ENCODE assay signal across 22 cellular contexts in genomic region chr20:16028923-16029322, GRCh38.
DNase-seq lines count a peak whose midpoint lies in the region; ATAC-seq and TF ChIP-seq lines count a peak whose summit lies in the region.
"Had no signal": no experiment of that assay in that cellular context is flagged by ENCODE, and none has a peak within 500 bp of the region (broad histone marks: within the 10 kb centered on the region; RNA-seq: fewer than 3 reads in every experiment).

No MANE protein-coding gene starts in this region.

- no peaks in the 10 kb centered on the region for H3K9me3 ChIP-seq in OCI-LY3 (ENCODE audit: insufficient read depth, low read length)
- H3K9me3 ChIP-seq: right lobe of liver, upper lobe of right lung had no signal

- no peaks in the 10 kb centered on the region for H3K36me3 Mint-ChIP-seq in activated naive CD8-positive, alpha-beta T cell treated with anti-CD3 and anti-CD28 coated beads for 36 hours
- H3K36me3 Mint-ChIP-seq: activated CD4-positive, alpha-beta memory T cell treated with anti-CD3 and anti-CD28 coated beads for 36 hours; activated naive CD4-positive, alpha-beta T cell treated with anti-CD3 and anti-CD28 coated beads, Interleukin-2, amount 50 U/mL, for 24 hours; CD4-positive, alpha-beta memory T cell; IgD-negative memory B cell had no signal

- H3K27ac Mint-ChIP-seq in activated naive CD8-positive, alpha-beta T cell treated with anti-CD3 and anti-CD28 coated beads for 36 hours: no peak overlapping the region
- H3K27ac Mint-ChIP-seq: activated CD4-positive, alpha-beta memory T cell treated with anti-CD3 and anti-CD28 coated beads for 36 hours; activated naive CD4-positive, alpha-beta T cell treated with anti-CD3 and anti-CD28 coated beads, Interleukin-2, amount 50 U/mL, for 24 hours; stimulated activated naive CD8-positive, alpha-beta T cell treated with anti-CD3 and anti-CD28 coated beads, Interleukin-15, amount 100 ng/mL, for 72 hours; T-helper 1 cell treated with Interleukin-12 subunit alpha and Interleukin-12 subunit beta and Interleukin-4 antibody, amounts not matched to agents 30 μg/mL and 1 μg/mL, for 36 hours had no signal

- H3K79me2 ChIP-seq in OCI-LY3 (ENCODE audit: low read length): peaks cover 76% of the 10 kb centered on the region

- H3K27ac ChIP-seq in OCI-LY3 (ENCODE audit: low read length): peak overlapping the region; percentile 39
- H3K27ac ChIP-seq: right lobe of liver, upper lobe of right lung, VCaP had no signal

- H3K4me1 Mint-ChIP-seq in activated naive CD8-positive, alpha-beta T cell treated with anti-CD3 and anti-CD28 coated beads for 36 hours: no peaks in the 10 kb centered on the region
- H3K4me1 Mint-ChIP-seq: activated naive CD4-positive, alpha-beta T cell treated with anti-CD3 and anti-CD28 coated beads, Interleukin-2, amount 50 U/mL, for 24 hours; CD4-positive, alpha-beta memory T cell; stimulated activated naive CD8-positive, alpha-beta T cell treated with anti-CD3 and anti-CD28 coated beads, Interleukin-15, amount 100 ng/mL, for 72 hours had no signal

- H3K27me3 Mint-ChIP-seq in activated naive CD8-positive, alpha-beta T cell treated with anti-CD3 and anti-CD28 coated beads for 36 hours: peaks cover 3% of the 10 kb centered on the region
- H3K27me3 Mint-ChIP-seq: activated CD4-positive, alpha-beta memory T cell treated with anti-CD3 and anti-CD28 coated beads for 36 hours; activated naive CD4-positive, alpha-beta T cell treated with anti-CD3 and anti-CD28 coated beads, Interleukin-2, amount 50 U/mL, for 24 hours; CD4-positive, alpha-beta memory T cell; IgD-negative memory B cell; stimulated activated naive CD8-positive, alpha-beta T cell treated with anti-CD3 and anti-CD28 coated beads, Interleukin-15, amount 100 ng/mL, for 72 hours had no signal

- H3K36me3 ChIP-seq in GM06990 (ENCODE audit: control insufficient read depth, insufficient read depth, low read length) (no peaks in the 10 kb centered on the region), OCI-LY3 (replicated peaks; ENCODE audit: low read depth, low read length) (peaks cover 55% of the 10 kb centered on the region)
- H3K36me3 ChIP-seq: right lobe of liver, upper lobe of right lung had no signal

- no peak overlapping the region for H2AFZ ChIP-seq in OCI-LY3 (ENCODE audit: low read depth, low read length)

- peaks cover 50% of the 10 kb centered on the region for H3K4me1 ChIP-seq in OCI-LY3 (ENCODE audit: low read length)
- H3K4me1 ChIP-seq: right lobe of liver had no signal

- H4K20me1 ChIP-seq in OCI-LY3 (ENCODE audit: insufficient read depth, low read length): peaks cover 82% of the 10 kb centered on the region

- TF ChIP-seq CTCF in GM06990 (IDR thresholded peaks at IDR 0.05; ENCODE audit: insufficient read depth, low read length, poor library complexity, severe bottlenecking): no peak
- no peak for TF ChIP-seq CTCF in OCI-LY3 (IDR thresholded peaks at IDR 0.05; ENCODE audit: low read depth, low read length)
- TF ChIP-seq CTCF in lower leg skin (IDR thresholded peaks at IDR 0.05): no peak

- WGBS in lower leg skin, 2 donors: 86 to 87% methylated on average over 6 of the region's 6 CpGs

- DNase-seq in GM06990 (ENCODE audit: extremely low read depth, insufficient read length): peak; percentile 6
- no peak for DNase-seq in cerebellar cortex (ENCODE audit: low spot score)
- DNase-seq in lower leg skin (ENCODE audit: low spot score in 2 of 2): no peak
- no peak for DNase-seq in activated naive CD8-positive, alpha-beta T cell treated with anti-CD3 and anti-CD28 coated beads for 36 hours
- DNase-seq: activated CD4-positive, alpha-beta memory T cell treated with anti-CD3 and anti-CD28 coated beads for 36 hours; CD4-positive, alpha-beta memory T cell; DMS79; NCI-H1930; NCI-H510A; right lobe of liver; SIG-M5; stimulated activated naive CD8-positive, alpha-beta T cell treated with anti-CD3 and anti-CD28 coated beads, Interleukin-15, amount 100 ng/mL, for 72 hours; upper lobe of right lung had no signal

- H3K27me3 ChIP-seq in GM06990 (replicated peaks; ENCODE audit: control insufficient read depth, insufficient read depth, low read length): no peaks in the 10 kb centered on the region
- H3K27me3 ChIP-seq in OCI-LY3 (ENCODE audit: low read depth, low read length): no peaks in the 10 kb centered on the region
- H3K27me3 ChIP-seq: right lobe of liver, upper lobe of right lung had no signal

- H3K4me2 ChIP-seq in OCI-LY3 (ENCODE audit: low read length): peak overlapping the region; percentile 57

- no peak overlapping the region for H3K4me3 ChIP-seq in GM06990 (replicated peaks; ENCODE audit: low read depth, low read length)
- H3K4me3 ChIP-seq in OCI-LY3 (ENCODE audit: low read length): peak overlapping the region; percentile 35
- no peak overlapping the region for H3K4me3 ChIP-seq in lower leg skin (ENCODE audit: low read depth, poor library complexity, severe bottlenecking)
- H3K4me3 ChIP-seq: lung, right lobe of liver, upper lobe of right lung had no signal

- ATAC-seq in GM19467 (IDR thresholded peaks at IDR 0.05; ENCODE audit: unreplicated experiment): peak; percentile 51
- peak; percentile 74 for ATAC-seq in HG02885 (IDR thresholded peaks at IDR 0.05; ENCODE audit: poor library complexity, unreplicated experiment)
- no peak for ATAC-seq in GM18517 (IDR thresholded peaks at IDR 0.05; ENCODE audit: unreplicated experiment)
- ATAC-seq: right lobe of liver; stimulated activated naive CD8-positive, alpha-beta T cell treated with anti-CD3 and anti-CD28 coated beads, Interleukin-15, amount 100 ng/mL, for 72 hours; upper lobe of right lung had no signal

- H3K9me3 Mint-ChIP-seq in activated naive CD8-positive, alpha-beta T cell treated with anti-CD3 and anti-CD28 coated beads for 36 hours: no peaks in the 10 kb centered on the region
- H3K9me3 Mint-ChIP-seq: activated naive CD4-positive, alpha-beta T cell treated with anti-CD3 and anti-CD28 coated beads, Interleukin-2, amount 50 U/mL, for 24 hours; T-helper 1 cell treated with Interleukin-12 subunit alpha and Interleukin-12 subunit beta and Interleukin-4 antibody, amounts not matched to agents 30 μg/mL and 1 μg/mL, for 36 hours had no signal

- H3K4me3 Mint-ChIP-seq in activated naive CD8-positive, alpha-beta T cell treated with anti-CD3 and anti-CD28 coated beads for 36 hours: no peak overlapping the region
- H3K4me3 Mint-ChIP-seq: activated CD4-positive, alpha-beta memory T cell treated with anti-CD3 and anti-CD28 coated beads for 36 hours; activated naive CD4-positive, alpha-beta T cell treated with anti-CD3 and anti-CD28 coated beads, Interleukin-2, amount 50 U/mL, for 24 hours; CD4-positive, alpha-beta memory T cell; stimulated activated naive CD8-positive, alpha-beta T cell treated with anti-CD3 and anti-CD28 coated beads, Interleukin-15, amount 100 ng/mL, for 72 hours; T-helper 1 cell treated with Interleukin-12 subunit alpha and Interleukin-12 subunit beta and Interleukin-4 antibody, amounts not matched to agents 30 μg/mL and 1 μg/mL, for 36 hours had no signal

- no peak overlapping the region; the same call in 1 of the 2 replicates for H3K9ac ChIP-seq in OCI-LY3 (ENCODE audit: low read length)

- intact Hi-C loops in lower leg skin (cut with DNase I; ENCODE audit: low total_unique reads): no loop called here

- no peak for TF ChIP-seq POLR2A in lower leg skin (IDR thresholded peaks at IDR 0.05)
